In the genomic region with DNA sequence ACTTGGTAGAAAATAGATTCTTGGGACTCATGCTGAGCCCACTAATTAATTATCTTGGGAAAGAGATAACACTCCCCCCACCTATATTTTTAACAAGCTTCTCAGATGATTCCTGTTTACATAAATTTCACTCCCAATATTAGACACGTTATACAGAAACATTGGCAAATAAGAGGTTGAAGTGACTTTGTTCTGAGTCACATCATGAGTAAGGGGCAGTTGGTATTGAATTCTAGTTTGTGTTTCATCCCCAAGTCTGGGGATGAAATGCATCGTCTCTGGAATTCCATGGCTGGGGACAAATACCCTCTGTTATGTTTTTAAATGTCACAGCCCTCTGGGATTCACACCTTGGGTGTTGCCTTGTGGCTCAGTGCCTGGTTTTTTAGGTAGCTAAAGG, we compare ENCODE assay signal across 1 cellular context.
TF ChIP-seq lines count a peak whose summit lies in the region.

No MANE protein-coding gene starts in this region.

TF ChIP-seq in endothelial cell of umbilical vein, 7 proteins besides CTCF, POLR2A, EP300 and RAD21:
- TF ChIP-seq GATA2 (IDR thresholded peaks at IDR 0.05; ENCODE audit: insufficient read depth, insufficient read length, low read depth, low read length) (peak; percentile 45), JUN (IDR thresholded peaks at IDR 0.05; ENCODE audit: borderline replicate concordance, insufficient read depth, insufficient read length, low read depth) (no peak), FOS (IDR thresholded peaks at IDR 0.05; ENCODE audit: borderline replicate concordance, insufficient read depth, low read length) (peak; percentile 72)
